15 cellular contexts compared by ENCODE assay signal in the genomic region with DNA sequence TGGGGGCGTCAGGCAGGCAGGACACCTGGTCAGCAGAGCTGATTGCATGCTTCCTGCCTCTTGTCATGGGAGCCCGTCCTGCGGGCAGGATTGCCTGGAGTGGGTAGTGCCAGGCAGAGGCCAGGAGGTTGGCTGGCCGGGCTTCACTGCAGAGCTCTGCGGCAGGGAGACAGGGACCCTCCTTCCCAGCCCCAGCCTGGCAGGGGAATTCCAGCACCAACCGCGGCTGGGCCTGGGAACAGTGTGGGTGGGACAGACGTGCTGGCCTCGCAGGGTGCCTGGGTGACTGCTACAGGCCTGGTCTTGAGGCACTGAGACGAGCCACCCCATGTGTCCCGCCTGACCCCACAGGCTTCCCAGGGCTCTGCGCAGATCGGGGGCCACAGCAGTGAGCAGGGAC.
DNase-seq lines count a peak whose midpoint lies in the region; ATAC-seq and TF ChIP-seq lines count a peak whose summit lies in the region.
"Had no signal": no experiment of that assay in that cellular context is flagged by ENCODE, and none has a peak within 500 bp of the region (broad histone marks: within the 10 kb centered on the region; RNA-seq: fewer than 3 reads in every experiment).

No MANE protein-coding gene starts in this region.

- intact Hi-C loops in Right ventricle myocardium inferior (cut with DNase I) (no loop called here), sciatic nerve (cut with DNase I) (no loop called here), vagina (cut with DNase I) (no loop called here)
- intact Hi-C loops in activated CD8-positive, alpha-beta T cell treated with anti-CD3 and anti-CD28 coated beads for 36 hours (cut with micrococcal nuclease), result no loop called here

- TF ChIP-seq CTCF in right atrium auricular region (IDR thresholded peaks at IDR 0.05) (no peak), vagina (IDR thresholded peaks at IDR 0.05) (no peak)
- TF ChIP-seq CTCF in activated CD8-positive, alpha-beta T cell treated with anti-CD3 and anti-CD28 coated beads for 36 hours (IDR thresholded peaks at IDR 0.05), result no peak

- no peak overlapping the region for H3K27ac Mint-ChIP-seq in activated CD8-positive, alpha-beta T cell treated with anti-CD3 and anti-CD28 coated beads for 36 hours
- H3K27ac Mint-ChIP-seq: stimulated activated memory B cell treated with anti-CD40 and anti-IgM and Interleukin-4, amounts not matched to agents 10 μg/mL and 1 μg/mL and 100 μg/mL, for 72 hours had no signal

- POLR2A ChIA-PET in activated CD8-positive, alpha-beta T cell treated with anti-CD3 and anti-CD28 coated beads for 36 hours (lab: Charles Lee), result interaction anchor here (1.6 kb wide), 1 partner anchor 19 kb away, joined by 5 read pairs; no protein-coding TSS in a partner anchor

- TF ChIP-seq POLR2A in vagina (IDR thresholded peaks at IDR 0.05), result no peak

- H3K27ac ChIP-seq in right atrium auricular region (peak overlapping the region; percentile 78 to 84), layer of hippocampus (ENCODE audit: low read depth, low read length) (peak overlapping the region; percentile 62), vagina (peak overlapping the region; percentile 87)
- H3K27ac ChIP-seq: BLaER1 had no signal

- no peaks in the 10 kb centered on the region for H3K9me3 Mint-ChIP-seq in activated CD8-positive, alpha-beta T cell treated with anti-CD3 and anti-CD28 coated beads for 36 hours

- H3K9me3 ChIP-seq in right atrium auricular region (no peaks in the 10 kb centered on the region), vagina (no peaks in the 10 kb centered on the region)

- ATAC-seq in Right ventricle myocardium inferior (no peak), sciatic nerve (peak; percentile 1)
- ATAC-seq in activated CD8-positive, alpha-beta T cell treated with anti-CD3 and anti-CD28 coated beads for 36 hours, result no peak
- ATAC-seq: stimulated activated memory B cell treated with anti-CD40 and anti-IgM and Interleukin-4, amounts not matched to agents 10 μg/mL and 1 μg/mL and 100 μg/mL, for 72 hours had no signal

- H3K4me1 ChIP-seq in right atrium auricular region (peaks cover 0 to 73% of the 10 kb centered on the region in 2 donors), vagina (peaks cover 48% of the 10 kb centered on the region)

- H3K27me3 ChIP-seq in right atrium auricular region, result no peaks in the 10 kb centered on the region
- peaks cover 6% of the 10 kb centered on the region for H3K27me3 ChIP-seq in layer of hippocampus (ENCODE audit: control insufficient read depth, insufficient read depth, low read length)
- no peaks in the 10 kb centered on the region for H3K27me3 ChIP-seq in vagina

- DNase-seq in right atrium auricular region (ENCODE audit: low spot score) (no peak), Right ventricle myocardium inferior (ENCODE audit: missing footprints) (no peak), sciatic nerve (ENCODE audit: low spot score) (no peak), vagina (ENCODE audit: extremely low spot score in 2 of 2) (no peak), SHP77 (lab: John Stamatoyannopoulos, UW) (no peak), SW 1271 (lab: John Stamatoyannopoulos, UW) (no peak)
- no peak for DNase-seq in activated CD8-positive, alpha-beta T cell treated with anti-CD3 and anti-CD28 coated beads for 36 hours
- DNase-seq: activated CD4-positive, alpha-beta T cell treated with anti-CD3 and anti-CD28 coated beads, Interleukin-2, amount 50 U/mL, for 1 hour; EL; NCI-H1417; NCI-H524; SHP77 treated with DMSO at 0.1 percent for 48 hours had no signal

- CTCF ChIA-PET in activated CD8-positive, alpha-beta T cell treated with anti-CD3 and anti-CD28 coated beads for 36 hours (lab: Charles Lee), result interaction anchor here (1.4 kb wide), 1 partner anchor 126 kb away, joined by 7 read pairs; a partner anchor contains a TSS

- H3K36me3 ChIP-seq in right atrium auricular region (no peaks in the 10 kb centered on the region), vagina (no peaks in the 10 kb centered on the region)
- H3K36me3 ChIP-seq: BLaER1 had no signal

- H3K4me3 ChIP-seq in right atrium auricular region, result no peak overlapping the region
- H3K4me3 ChIP-seq in vagina, result no peak overlapping the region
- H3K4me3 ChIP-seq: BLaER1 had no signal

- no peaks in the 10 kb centered on the region for H3K36me3 Mint-ChIP-seq in activated CD8-positive, alpha-beta T cell treated with anti-CD3 and anti-CD28 coated beads for 36 hours (ENCODE audit: low read depth)
- H3K36me3 Mint-ChIP-seq: stimulated activated memory B cell treated with anti-CD40 and anti-IgM and Interleukin-4, amounts not matched to agents 10 μg/mL and 1 μg/mL and 100 μg/mL, for 72 hours had no signal

- peaks cover 3% of the 10 kb centered on the region for H3K4me1 Mint-ChIP-seq in activated CD8-positive, alpha-beta T cell treated with anti-CD3 and anti-CD28 coated beads for 36 hours (ENCODE audit: low read depth)

- H3K4me3 Mint-ChIP-seq in activated CD8-positive, alpha-beta T cell treated with anti-CD3 and anti-CD28 coated beads for 36 hours, result no peak overlapping the region
- H3K4me3 Mint-ChIP-seq: stimulated activated memory B cell treated with anti-CD40 and anti-IgM and Interleukin-4, amounts not matched to agents 10 μg/mL and 1 μg/mL and 100 μg/mL, for 72 hours had no signal

- peaks cover 3% of the 10 kb centered on the region for H3K27me3 Mint-ChIP-seq in activated CD8-positive, alpha-beta T cell treated with anti-CD3 and anti-CD28 coated beads for 36 hours
